In genomic region chr1:150214099-150214756, GRCh38 we compare ENCODE assay signal across 9 cellular contexts. TPM values are rescaled to one million over a fixed set of nuclear protein-coding genes. Genes with fewer than 3 reads are reported as not detected.
A peak's percentile ranks its signal among the peaks of the same experiment; 100 is the strongest.
DNase-seq lines count a peak whose midpoint lies in the region; ATAC-seq and TF ChIP-seq lines count a peak whose summit lies in the region.
"Not testable (repeated sequence)": the region's sequence is repeated elsewhere in the genome, so short reads cannot be mapped to it uniquely, and the experiment has no call there.
"Had no signal": no experiment of that assay in that cellular context is flagged by ENCODE, and none has a peak within 500 bp of the region (broad histone marks: within the 10 kb centered on the region; RNA-seq: fewer than 3 reads in every experiment).

No MANE protein-coding gene starts in this region.

- H3K27ac Mint-ChIP-seq in T-helper 17 cell: peak overlapping the region; percentile 93
- H3K27ac Mint-ChIP-seq in endothelial cell (ENCODE audit: unreplicated experiment): peak overlapping the region; percentile 61
- H3K27ac Mint-ChIP-seq in neural crest cell (ENCODE audit: unreplicated experiment): not testable (repeated sequence)
- peak overlapping the region; percentile 96 to 99 for H3K27ac Mint-ChIP-seq in stimulated activated naive CD8-positive, alpha-beta T cell treated with anti-CD3 and anti-CD28 coated beads, Interleukin-15, amount 100 ng/mL, for 72 hours

- H3K4me1 Mint-ChIP-seq in T-helper 17 cell (peaks cover 13% of the 10 kb centered on the region), neural crest cell (peaks cover 17% of the 10 kb centered on the region)
- H3K4me1 Mint-ChIP-seq in endothelial cell (ENCODE audit: unreplicated experiment): not testable (repeated sequence)
- peaks cover 22% of the 10 kb centered on the region for H3K4me1 Mint-ChIP-seq in stimulated activated naive CD8-positive, alpha-beta T cell treated with anti-CD3 and anti-CD28 coated beads, Interleukin-15, amount 100 ng/mL, for 72 hours

- H3K4me3 Mint-ChIP-seq in T-helper 17 cell (peak overlapping the region; percentile 86), endothelial cell (ENCODE audit: unreplicated experiment) (peak overlapping the region; percentile 87), neural crest cell (peak overlapping the region; percentile 86)
- peak overlapping the region; percentile 79 to 84 for H3K4me3 Mint-ChIP-seq in stimulated activated naive CD8-positive, alpha-beta T cell treated with anti-CD3 and anti-CD28 coated beads, Interleukin-15, amount 100 ng/mL, for 72 hours

- H3K27me3 Mint-ChIP-seq in T-helper 17 cell; endothelial cell (ENCODE audit: unreplicated experiment); neural crest cell (ENCODE audit: low read depth); stimulated activated naive CD8-positive, alpha-beta T cell treated with anti-CD3 and anti-CD28 coated beads, Interleukin-15, amount 100 ng/mL, for 72 hours: not testable (repeated sequence)

- H3K9me3 ChIP-seq in BE2C; T-helper 17 cell (ENCODE audit: control insufficient read depth, low read length, poor library complexity, severe bottlenecking): not testable (repeated sequence)

- H3K27ac ChIP-seq in HL-60 (replicated peaks) (peak overlapping the region; percentile 86), angular gyrus (ENCODE audit: low read depth, low read length) (peak overlapping the region; percentile 85)

- not testable (repeated sequence) for H3K9me3 Mint-ChIP-seq in endothelial cell (ENCODE audit: unreplicated experiment); neural crest cell; stimulated activated naive CD8-positive, alpha-beta T cell treated with anti-CD3 and anti-CD28 coated beads, Interleukin-15, amount 100 ng/mL, for 72 hours

- TF ChIP-seq CTCF in BE2C (IDR thresholded peaks at IDR 0.05; ENCODE audit: low read depth, low read length); HL-60 (IDR thresholded peaks at IDR 0.05; ENCODE audit: insufficient read depth, low read length); endothelial cell (IDR thresholded peaks at IDR 0.05; ENCODE audit: unreplicated experiment); neural crest cell (conservative IDR thresholded peaks at IDR 0.05): not testable (repeated sequence)

- H3K4me3 ChIP-seq in BE2C (ENCODE audit: low read depth, low read length) (peak overlapping the region; percentile 68), HL-60 (replicated peaks; ENCODE audit: insufficient read depth, low read length) (peak overlapping the region; percentile 36)

- not testable (repeated sequence) for H3K27me3 ChIP-seq in BE2C; HL-60 (ENCODE audit: insufficient read depth, poor library complexity, severe bottlenecking)

- H3K36me3 ChIP-seq in BE2C: not testable (repeated sequence)

- H3K4me1 ChIP-seq in BE2C: not testable (repeated sequence)

- not testable (repeated sequence) for DNase-seq in BE2C; HL-60 (ENCODE audit: low read depth in 1 of 2, low spot score in 1 of 2); T-helper 17 cell; endothelial cell (ENCODE audit: low spot score); neural crest cell (ENCODE audit: low read depth, low spot score); stimulated activated naive CD8-positive, alpha-beta T cell treated with anti-CD3 and anti-CD28 coated beads, Interleukin-15, amount 100 ng/mL, for 72 hours
- peak; percentile 9 for DNase-seq in iris pigment epithelial cell (ENCODE audit: low read depth)

- H3K36me3 Mint-ChIP-seq in T-helper 17 cell (ENCODE audit: low read depth); endothelial cell (ENCODE audit: low read depth, unreplicated experiment); neural crest cell (ENCODE audit: low read depth): not testable (repeated sequence)

- ATAC-seq in T-helper 17 cell; stimulated activated naive CD8-positive, alpha-beta T cell treated with anti-CD3 and anti-CD28 coated beads, Interleukin-15, amount 100 ng/mL, for 72 hours: not testable (repeated sequence)

RNA-seq across cellular contexts. Expression of gene ANP32E, which starts 21.7 kb away (rescaled TPM):
- polyA plus RNA-seq in BE2C (2012; ENCODE audit: insufficient read depth, insufficient read length, low read depth): 32.3 TPM
- total RNA-seq in T-helper 17 cell (10 to 100 TPM; 45.4 to 50.2 TPM), endothelial cell (ENCODE audit: unreplicated experiment) (35.6 TPM), neural crest cell (110 and 114 TPM in 2 replicates)

RNA-seq across cellular contexts. Expression of gene CA14, which starts 43.3 kb away (rescaled TPM):
- polyA plus RNA-seq in BE2C (2012; ENCODE audit: insufficient read depth, insufficient read length, low read depth): 2.8 TPM
- total RNA-seq in T-helper 17 cell: not detected
- total RNA-seq in endothelial cell (ENCODE audit: unreplicated experiment): 6.3 TPM
- 28.9 and 31.9 TPM in 2 replicates for total RNA-seq in neural crest cell
- total RNA-seq: renal cortical epithelial cell had no signal

RNA-seq across cellular contexts. Expression of gene APH1A, which starts 54.6 kb away (rescaled TPM):
- polyA plus RNA-seq in BE2C (2012; ENCODE audit: insufficient read depth, insufficient read length, low read depth): 136 TPM
- 100 to 1,000 TPM; 118 TPM for total RNA-seq in T-helper 17 cell
- 333 TPM for total RNA-seq in endothelial cell (ENCODE audit: unreplicated experiment)
- 142 and 145 TPM in 2 replicates for total RNA-seq in neural crest cell

RNA-seq across cellular contexts. Expression of gene C1orf54, which starts 58.4 kb away (rescaled TPM):
- polyA plus RNA-seq in BE2C (2012; ENCODE audit: insufficient read depth, insufficient read length, low read depth): 1.6 TPM
- total RNA-seq in T-helper 17 cell (1 to 10 TPM; 4.6 to 6.6 TPM), endothelial cell (ENCODE audit: unreplicated experiment) (411 TPM), neural crest cell (15.0 and 16.1 TPM in 2 replicates)
